9 cellular contexts compared by ENCODE assay signal in genomic region chr12:52878507-52879393, GRCh38. TPM values are rescaled to one million over a fixed set of nuclear protein-coding genes. Genes with fewer than 3 reads are reported as not detected.
DNase-seq lines count a peak whose midpoint lies in the region; ATAC-seq and TF ChIP-seq lines count a peak whose summit lies in the region.
"Had no signal": no experiment of that assay in that cellular context is flagged by ENCODE, and none has a peak within 500 bp of the region (broad histone marks: within the 10 kb centered on the region; RNA-seq: fewer than 3 reads in every experiment).

No MANE protein-coding gene starts in this region.

- H3K27ac ChIP-seq in HEK293 (ENCODE audit: extremely low read depth, low read depth, low read length) (peak overlapping the region; percentile 52; the same call in 1 of the 2 replicates), SU-DHL-6 (ENCODE audit: low read depth, low read length) (no peak overlapping the region), foreskin keratinocyte (peak overlapping the region; percentile 62), smooth muscle cell (ENCODE audit: low read depth) (no peak overlapping the region)

- CTCF ChIA-PET in HEK293 (lab: Yijun Ruan, JAX) = interaction anchor here (0.5 to 10.4 kb wide), 67 partner anchors 9 to 915 kb away, joined by 3 to 835 read pairs (median 5); partner anchors contain the start of genes KRT8, KRT84 and KRT85

- ATAC-seq in foreskin keratinocyte (no peak), GM18870 (IDR thresholded peaks at IDR 0.05; ENCODE audit: unreplicated experiment) (no peak), HG03025 (IDR thresholded peaks at IDR 0.05; ENCODE audit: low FRiP score, unreplicated experiment) (no peak)

- WGBS in smooth muscle cell (ENCODE audit: low lambda C conversion rate) = 80% methylated on average over 17 of the region's 17 CpGs

- H4K20me1 ChIP-seq in SU-DHL-6 (ENCODE audit: low read depth, low read length) = no peaks in the 10 kb centered on the region
- no peaks in the 10 kb centered on the region for H4K20me1 ChIP-seq in smooth muscle cell (ENCODE audit: low read depth)

- H3K4me2 ChIP-seq in SU-DHL-6 (ENCODE audit: low read depth, low read length, poor library complexity, severe bottlenecking) = no peak overlapping the region
- peak overlapping the region; percentile 84 for H3K4me2 ChIP-seq in smooth muscle cell

- DNase-seq in foreskin keratinocyte = peak in 1 of 2 donors; percentile 68
- DNase-seq in smooth muscle cell (lab: John Stamatoyannopoulos, UW; ENCODE audit: unreplicated experiment) = no peak
- DNase-seq in AG20443 (ENCODE audit: low spot score) = no peak
- DNase-seq in inferior parietal cortex (ENCODE audit: extremely low spot score) = no peak

- H3F3A ChIP-seq in SU-DHL-6 (ENCODE audit: insufficient read depth) = no peaks in the 10 kb centered on the region
- peaks cover 9% of the 10 kb centered on the region for H3F3A ChIP-seq in smooth muscle cell (ENCODE audit: low read depth)

- H3K36me3 ChIP-seq in HEK293 (ENCODE audit: control insufficient read depth in 2 of 2, insufficient read depth in 1 of 2, low read length in 2 of 2) = no peaks in the 10 kb centered on the region
- no peaks in the 10 kb centered on the region for H3K36me3 ChIP-seq in SU-DHL-6 (ENCODE audit: low read length)
- no peaks in the 10 kb centered on the region for H3K36me3 ChIP-seq in smooth muscle cell (ENCODE audit: low read depth)

- POLR2A ChIA-PET in HEK293 (lab: Yijun Ruan, JAX) = interaction anchor here (0.6 to 3.7 kb wide), 9 partner anchors 17 to 732 kb away, joined by 3 to 13 read pairs (median 5); partner anchors contain the start of gene KRT8

- H3K79me2 ChIP-seq in SU-DHL-6 (ENCODE audit: insufficient read depth, low read length) (no peaks in the 10 kb centered on the region), smooth muscle cell (ENCODE audit: low read depth) (no peaks in the 10 kb centered on the region)

- H3K9ac ChIP-seq in SU-DHL-6 (ENCODE audit: low read length) (no peak overlapping the region), smooth muscle cell (ENCODE audit: low read depth) (no peak overlapping the region)

- H3K9me2 ChIP-seq in SU-DHL-6 (replicated peaks; ENCODE audit: insufficient read depth, low read length) = no peaks in the 10 kb centered on the region

- no peak for TF ChIP-seq CTCF in HEK293 (tag by site-specific recombination; IDR thresholded peaks at IDR 0.05)
- TF ChIP-seq CTCF in SU-DHL-6 (IDR thresholded peaks at IDR 0.05; ENCODE audit: insufficient read depth, low read length, poor library complexity, severe bottlenecking) = no peak
- no peak for TF ChIP-seq CTCF in foreskin keratinocyte (conservative IDR thresholded peaks at IDR 0.05)
- no peak for TF ChIP-seq CTCF in smooth muscle cell (IDR thresholded peaks at IDR 0.05; ENCODE audit: borderline replicate concordance, insufficient read depth, poor library complexity, severe bottlenecking)

- H2AFZ ChIP-seq in SU-DHL-6 (ENCODE audit: low read depth, low read length, severe bottlenecking) (peak overlapping the region; percentile 58), smooth muscle cell (ENCODE audit: low read depth) (peak overlapping the region; percentile 60)

- H3K4me3 ChIP-seq in HEK293 (ENCODE audit: low read depth, low read length) (no peak overlapping the region), SU-DHL-6 (ENCODE audit: insufficient read depth, low read length, poor library complexity, severe bottlenecking) (no peak overlapping the region), smooth muscle cell (peak overlapping the region; percentile 38)

- H3K27me3 ChIP-seq in SU-DHL-6 (ENCODE audit: low read length) (no peaks in the 10 kb centered on the region), foreskin keratinocyte (no peaks in the 10 kb centered on the region), smooth muscle cell (ENCODE audit: low read depth) (no peaks in the 10 kb centered on the region)

- H3K4me1 ChIP-seq in HEK293 (ENCODE audit: control insufficient read depth, insufficient read depth, low read length) (peaks cover 4% of the 10 kb centered on the region), foreskin keratinocyte (peaks cover 45% of the 10 kb centered on the region), smooth muscle cell (ENCODE audit: low read depth) (peaks cover 10% of the 10 kb centered on the region)

- no peaks in the 10 kb centered on the region for H3K9me3 ChIP-seq in HEK293 (ENCODE audit: control insufficient read depth, insufficient read depth, low read depth, low read length)
- H3K9me3 ChIP-seq in SU-DHL-6 (ENCODE audit: insufficient read depth, low read length) = no peaks in the 10 kb centered on the region
- H3K9me3 ChIP-seq in smooth muscle cell (replicated peaks; ENCODE audit: low read depth) = no peaks in the 10 kb centered on the region

TF ChIP-seq in HEK293, 187 proteins besides CTCF, POLR2A, EP300 and RAD21:
- TF ChIP-seq GLI4 (tag by site-specific recombination; IDR thresholded peaks at IDR 0.05) (no peak), ZNF155 (tag by site-specific recombination; IDR thresholded peaks at IDR 0.05) (no peak), ZNF837 (tag by site-specific recombination; IDR thresholded peaks at IDR 0.05) (no peak)
TF ChIP-seq in HEK293: peak in this region for 0.

RNA-seq across cellular contexts. Expression of gene KRT8, which starts 26.1 kb away (rescaled TPM):
- 445 and 504 TPM in 2 replicates for total RNA-seq in foreskin keratinocyte
- 626 and 720 TPM in 2 replicates for polyA plus RNA-seq in foreskin keratinocyte
- total RNA-seq in smooth muscle cell = 694 and 929 TPM in 2 replicates
- 1,025 and 2,331 TPM in 2 replicates for polyA plus RNA-seq in smooth muscle cell

RNA-seq across cellular contexts. Expression of gene KRT78, which starts 30.0 kb away (rescaled TPM):
- 0.32 and 0.58 TPM in 2 replicates for total RNA-seq in foreskin keratinocyte
- 0.10 and 0.17 TPM in 2 replicates for polyA plus RNA-seq in foreskin keratinocyte
- 1.2 and 2.7 TPM in 2 replicates for total RNA-seq in smooth muscle cell
- polyA plus RNA-seq in smooth muscle cell = 1.6 TPM in 1 of 2 replicates, not detected in the other
- total RNA-seq: temporal lobe had no signal

RNA-seq across cellular contexts. Expression of gene KRT79, which starts 44.6 kb away (rescaled TPM):
- total RNA-seq in foreskin keratinocyte (not detected in 2 replicates), smooth muscle cell (0.85 and 3.4 TPM in 2 replicates)
- polyA plus RNA-seq in foreskin keratinocyte (not detected in 2 replicates), smooth muscle cell (4.1 and 5.5 TPM in 2 replicates)
- total RNA-seq: temporal lobe had no signal

Comparison
In these comparisons a context has a peak if more than half of its experiments do, and no peak if none do; other contexts are left out.
1. H3K27ac ChIP-seq: peak in HEK293 (single experiment) and foreskin keratinocyte (single experiment); none in SU-DHL-6 (single experiment) and smooth muscle cell (single experiment).